Comparison of ENCODE assay signal across 28 cellular contexts in genomic region chr12:91885851-91886250, GRCh38.
"Had no signal": no experiment of that assay in that cellular context is flagged by ENCODE, and none has a peak within 500 bp of the region (broad histone marks: within the 10 kb centered on the region; RNA-seq: fewer than 3 reads in every experiment).

No MANE protein-coding gene starts in this region.

- ATAC-seq: activated CD4-positive, CD25-positive, alpha-beta regulatory T cell treated with anti-CD3 and anti-CD28 coated beads, Interleukin-2, amount 50 U/mL, for 24 hours; activated T-cell treated with anti-CD3 and anti-CD28 coated beads, Interleukin-2, amount 50 U/mL, for 72 hours; effector memory CD8-positive, alpha-beta T cell; gastrocnemius medialis; heart left ventricle; left colon; stimulated activated memory B cell treated with anti-CD40 and anti-IgM and Interleukin-4, amounts not matched to agents 10 μg/mL and 1 μg/mL and 100 μg/mL, for 72 hours had no signal

- H3K4me1 ChIP-seq: breast epithelium, colonic mucosa, gastrocnemius medialis, heart left ventricle, sigmoid colon, stomach, transverse colon had no signal

- H3K4me3 ChIP-seq: breast epithelium, colonic mucosa, dorsolateral prefrontal cortex, esophagus squamous epithelium, gastrocnemius medialis, heart left ventricle, sigmoid colon, smooth muscle cell, stomach, suprapubic skin, transverse colon, vagina had no signal

- H3K27ac ChIP-seq: breast epithelium, colonic mucosa, dorsolateral prefrontal cortex, esophagus squamous epithelium, gastrocnemius medialis, heart left ventricle, sigmoid colon, stomach, suprapubic skin, transverse colon, vagina had no signal

- H3K9me3 ChIP-seq: breast epithelium, colonic mucosa, esophagus squamous epithelium, gastrocnemius medialis, heart left ventricle, sigmoid colon, stomach, suprapubic skin, transverse colon, vagina had no signal

- H3K27me3 ChIP-seq: breast epithelium, colonic mucosa, dorsolateral prefrontal cortex, esophagus squamous epithelium, gastrocnemius medialis, heart left ventricle, sigmoid colon, stomach, suprapubic skin, transverse colon, vagina had no signal

- DNase-seq: activated CD4-positive, alpha-beta memory T cell treated with anti-CD3 and anti-CD28 coated beads, Interleukin-2, amount 10 ng/mL, durations not matched to agents 7 days and 5 days; activated CD4-positive, alpha-beta T cell treated with anti-CD3 and anti-CD28 coated beads, Interleukin-2, amount 10 ng/mL, durations not matched to agents 24 days and 14 days; activated effector memory CD4-positive, alpha-beta T cell treated with Interleukin-2 at 50 U/mL for 16 hours; activated naive CD4-positive, alpha-beta T cell treated with anti-CD3 and anti-CD28 coated beads for 36 hours; activated naive CD8-positive, alpha-beta T cell treated with anti-CD3 and anti-CD28 coated beads, Interleukin-2, amount 10 ng/mL, durations not matched to agents 7 days and 5 days; activated T-cell treated with anti-CD3 and anti-CD28 coated beads, Interleukin-2, amount 50 U/mL, for 72 hours; amniotic stem cell; colonic mucosa; dorsolateral prefrontal cortex; effector memory CD8-positive, alpha-beta T cell; esophagus squamous epithelium; gastrocnemius medialis; heart left ventricle; islet precursor cell; left colon; mesenchymal stem cell; naive B cell; nucleus accumbens; sigmoid colon; stimulated activated CD4-positive, alpha-beta T cell treated with anti-CD3 and anti-CD28 coated beads, Interleukin-15, amount 100 ng/mL, for 24 hours; stomach; transverse colon had no signal

- H3K36me3 ChIP-seq: breast epithelium, colonic mucosa, esophagus squamous epithelium, gastrocnemius medialis, heart left ventricle, sigmoid colon, stomach, suprapubic skin, transverse colon, vagina had no signal

- H3K4me2 ChIP-seq: smooth muscle cell had no signal
